ENCODE assay signal across 23 cellular contexts in the genomic region with DNA sequence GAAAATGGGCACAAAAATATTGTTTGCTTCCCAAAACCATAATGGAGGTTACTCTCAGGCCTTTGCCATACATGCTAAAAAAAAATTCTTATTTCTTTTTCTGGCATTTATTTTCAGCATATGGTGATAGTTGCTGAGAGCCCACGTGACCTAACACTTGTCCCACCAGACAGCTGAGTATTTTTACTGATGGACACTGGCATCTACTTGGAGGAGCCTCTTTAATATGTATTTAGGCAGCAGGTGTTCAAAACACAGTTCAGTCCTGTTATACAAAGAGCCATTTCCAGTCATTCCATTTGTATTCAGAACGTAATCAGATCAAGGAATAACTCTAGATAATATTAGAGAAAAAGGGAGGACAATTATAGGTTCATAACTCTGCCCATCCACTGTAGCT.
"Had no signal": no experiment of that assay in that cellular context is flagged by ENCODE, and none has a peak within 500 bp of the region (broad histone marks: within the 10 kb centered on the region; RNA-seq: fewer than 3 reads in every experiment).

No MANE protein-coding gene starts in this region.

- H3K27me3 ChIP-seq: ovary, sigmoid colon, tibial nerve, upper lobe of left lung had no signal

- H3K4me3 Mint-ChIP-seq: effector memory CD8-positive, alpha-beta T cell; memory B cell; mesothelial cell of epicardium; naive thymus-derived CD8-positive, alpha-beta T cell; stimulated activated naive B cell treated with anti-CD40 and anti-IgM and Interleukin-4, amounts not matched to agents 10 μg/mL and 1 μg/mL and 100 μg/mL, for 72 hours; stimulated activated naive CD8-positive, alpha-beta T cell treated with anti-CD3 and anti-CD28 coated beads, Interleukin-15, Interleukin-2, amounts not matched to agents 100 ng/mL and 50 ng/mL, for 24 hours had no signal

- H3K4me3 ChIP-seq: lung, mucosa of descending colon, ovary, psoas muscle, sigmoid colon, thoracic aorta, tibial nerve, upper lobe of left lung had no signal

- H3K9me3 ChIP-seq: mucosa of descending colon, ovary, psoas muscle, sigmoid colon, thoracic aorta, tibial nerve, upper lobe of left lung had no signal

- H3K27me3 Mint-ChIP-seq: effector memory CD8-positive, alpha-beta T cell; memory B cell; stimulated activated naive B cell treated with anti-CD40 and anti-IgM and Interleukin-4, amounts not matched to agents 10 μg/mL and 1 μg/mL and 100 μg/mL, for 72 hours; stimulated activated naive CD8-positive, alpha-beta T cell treated with anti-CD3 and anti-CD28 coated beads, Interleukin-15, Interleukin-2, amounts not matched to agents 100 ng/mL and 50 ng/mL, for 24 hours had no signal

- H3K27ac ChIP-seq: ovary, psoas muscle, sigmoid colon, thoracic aorta, tibial nerve, upper lobe of left lung had no signal

- ATAC-seq: effector memory CD8-positive, alpha-beta T cell; mucosa of descending colon; naive thymus-derived CD8-positive, alpha-beta T cell; psoas muscle; right cardiac atrium; stimulated activated naive B cell treated with anti-CD40 and anti-IgM and Interleukin-4, amounts not matched to agents 10 μg/mL and 1 μg/mL and 100 μg/mL, for 72 hours had no signal

- H3K4me1 ChIP-seq: tibial nerve, upper lobe of left lung had no signal

- H3K9me3 Mint-ChIP-seq: effector memory CD8-positive, alpha-beta T cell; memory B cell; mesothelial cell of epicardium; naive thymus-derived CD8-positive, alpha-beta T cell; stimulated activated naive B cell treated with anti-CD40 and anti-IgM and Interleukin-4, amounts not matched to agents 10 μg/mL and 1 μg/mL and 100 μg/mL, for 72 hours; stimulated activated naive CD8-positive, alpha-beta T cell treated with anti-CD3 and anti-CD28 coated beads, Interleukin-15, Interleukin-2, amounts not matched to agents 100 ng/mL and 50 ng/mL, for 24 hours had no signal

- H3K36me3 Mint-ChIP-seq: memory B cell; mesothelial cell of epicardium; naive thymus-derived CD8-positive, alpha-beta T cell; stimulated activated naive B cell treated with anti-CD40 and anti-IgM and Interleukin-4, amounts not matched to agents 10 μg/mL and 1 μg/mL and 100 μg/mL, for 72 hours had no signal

- H3K4me1 Mint-ChIP-seq: memory B cell; naive thymus-derived CD8-positive, alpha-beta T cell; stimulated activated naive B cell treated with anti-CD40 and anti-IgM and Interleukin-4, amounts not matched to agents 10 μg/mL and 1 μg/mL and 100 μg/mL, for 72 hours had no signal

- DNase-seq: cortex of kidney; effector memory CD8-positive, alpha-beta T cell; erythroblast; head of caudate nucleus; mucosa of descending colon; naive thymus-derived CD8-positive, alpha-beta T cell; occipital lobe; ovary; posterior cingulate gyrus; psoas muscle; right cardiac atrium; sigmoid colon; small intestine; stimulated activated CD4-positive, alpha-beta T cell treated with anti-CD3 and anti-CD28 coated beads, Interleukin-15, amount 100 ng/mL, for 24 hours; stimulated activated CD4-positive, alpha-beta T cell treated with anti-CD3 and anti-CD28 coated beads, Interleukin-2, amount 100 ng/mL, for 48 hours; stimulated activated naive B cell treated with anti-CD40 and anti-IgM and Interleukin-4, amounts not matched to agents 10 μg/mL and 1 μg/mL and 100 μg/mL, for 72 hours; upper lobe of left lung had no signal

- H3K36me3 ChIP-seq: ovary, sigmoid colon, thoracic aorta, tibial nerve, upper lobe of left lung had no signal

- H3K27ac Mint-ChIP-seq: effector memory CD8-positive, alpha-beta T cell; memory B cell; mesothelial cell of epicardium; naive thymus-derived CD8-positive, alpha-beta T cell; stimulated activated naive B cell treated with anti-CD40 and anti-IgM and Interleukin-4, amounts not matched to agents 10 μg/mL and 1 μg/mL and 100 μg/mL, for 72 hours; stimulated activated naive CD8-positive, alpha-beta T cell treated with anti-CD3 and anti-CD28 coated beads, Interleukin-15, Interleukin-2, amounts not matched to agents 100 ng/mL and 50 ng/mL, for 24 hours had no signal
